ENCODE assay signal across 12 cellular contexts in the genomic region with DNA sequence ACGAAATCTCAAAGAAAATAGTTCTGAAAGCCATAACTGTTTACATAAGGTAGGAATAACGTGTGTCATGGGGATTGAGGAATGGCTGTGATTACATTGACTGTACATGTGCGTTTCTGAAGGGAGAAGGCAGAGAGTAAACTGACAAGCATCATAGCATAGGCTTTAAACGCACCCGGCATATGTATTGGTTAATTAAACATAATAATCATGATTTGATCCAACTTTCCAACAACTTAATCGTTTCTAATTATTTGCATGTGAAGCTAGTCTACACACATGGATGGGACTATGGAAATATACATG. TPM values are rescaled to one million over a fixed set of nuclear protein-coding genes. Genes with fewer than 3 reads are reported as not detected.
DNase-seq lines count a peak whose midpoint lies in the region; ATAC-seq and TF ChIP-seq lines count a peak whose summit lies in the region.
"Had no signal": no experiment of that assay in that cellular context is flagged by ENCODE, and none has a peak within 500 bp of the region (broad histone marks: within the 10 kb centered on the region; RNA-seq: fewer than 3 reads in every experiment).

No MANE protein-coding gene starts in this region.

- no peak overlapping the region for H3K27ac ChIP-seq in left ventricle myocardium inferior (replicated peaks)
- H3K27ac ChIP-seq in right atrium auricular region, result no peak overlapping the region
- H3K27ac ChIP-seq in adrenal gland, result peak overlapping the region in 3 of 5 donors; percentile 32 to 78 (median 58)
- H3K27ac ChIP-seq: A549 had no signal

- no peaks in the 10 kb centered on the region for H3K36me3 Mint-ChIP-seq in mesothelial cell of epicardium
- H3K36me3 Mint-ChIP-seq in type B pancreatic cell, result no peaks in the 10 kb centered on the region

- WGBS in adrenal gland, 4 donors, result 29 to 38% (median 35%) methylated on average over 6 of the region's 6 CpGs

- H3K4me1 ChIP-seq in left ventricle myocardium inferior (peaks cover 15% of the 10 kb centered on the region), right atrium auricular region (peaks cover 0 to 26% of the 10 kb centered on the region in 2 donors), adrenal gland (replicated peaks in 1 of 2) (peaks cover 12 to 40% of the 10 kb centered on the region in 2 donors), HAP-1 (no peaks in the 10 kb centered on the region)

- H3K9me3 ChIP-seq in left ventricle myocardium inferior (replicated peaks), result no peaks in the 10 kb centered on the region
- no peaks in the 10 kb centered on the region for H3K9me3 ChIP-seq in right atrium auricular region
- no peaks in the 10 kb centered on the region for H3K9me3 ChIP-seq in adrenal gland (replicated peaks in 1 of 3)
- H3K9me3 ChIP-seq in HAP-1, result no peaks in the 10 kb centered on the region
- H3K9me3 ChIP-seq: A549 had no signal

- H3K36me3 ChIP-seq in left ventricle myocardium inferior (no peaks in the 10 kb centered on the region), right atrium auricular region (no peaks in the 10 kb centered on the region), adrenal gland (replicated peaks in 1 of 2) (no peaks in the 10 kb centered on the region), HAP-1 (replicated peaks) (no peaks in the 10 kb centered on the region)

- peak overlapping the region; percentile 37 for H3K4me3 Mint-ChIP-seq in mesothelial cell of epicardium
- peak overlapping the region; percentile 3 for H3K4me3 Mint-ChIP-seq in type B pancreatic cell

- intact Hi-C loops in left ventricle myocardium inferior (cut with micrococcal nuclease) (loop anchor here (5.0 kb wide), 2 partner anchors 309 to 341 kb away; no protein-coding TSS in a partner anchor), adrenal gland (cut with DNase I) (loop anchor here (5.0 kb wide), 2 partner anchors 346 to 381 kb away; no protein-coding TSS in a partner anchor)

- peak overlapping the region; percentile 24 for H3K4me3 ChIP-seq in left ventricle myocardium inferior
- no peak overlapping the region for H3K4me3 ChIP-seq in right atrium auricular region
- H3K4me3 ChIP-seq in adrenal gland, result no peak overlapping the region
- no peak overlapping the region for H3K4me3 ChIP-seq in HAP-1
- H3K4me3 ChIP-seq: A549, GM12878 had no signal

- ATAC-seq in HG03045 (IDR thresholded peaks at IDR 0.05; ENCODE audit: unreplicated experiment) (no peak), HG03108 (IDR thresholded peaks at IDR 0.05; ENCODE audit: unreplicated experiment) (no peak)

- in situ Hi-C loops in HAP-1 (cut with MboI; ENCODE audit: low sequenced_read_pairs), result loop anchor here (5.0 to 25.0 kb wide), 2 partner anchors 304 to 341 kb away; no protein-coding TSS in a partner anchor

- H3K27me3 ChIP-seq in left ventricle myocardium inferior (ENCODE audit: low read depth) (peaks cover 52% of the 10 kb centered on the region), right atrium auricular region (no peaks in the 10 kb centered on the region), adrenal gland (no peaks in the 10 kb centered on the region), HAP-1 (ENCODE audit: low read depth) (peaks cover 36% of the 10 kb centered on the region)

- DNase-seq in left ventricle myocardium inferior, result no peak
- no peak for DNase-seq in right atrium auricular region (ENCODE audit: low spot score)
- no peak for DNase-seq in adrenal gland
- DNase-seq in mesothelial cell of epicardium (ENCODE audit: low spot score in 2 of 2, unreplicated experiment in 2 of 2), result no peak
- DNase-seq in type B pancreatic cell (ENCODE audit: extremely low spot score, unreplicated experiment), result no peak
- DNase-seq in HAP-1 (ENCODE audit: low spot score in 2 of 2), result no peak

- H3K9me3 Mint-ChIP-seq in mesothelial cell of epicardium (no peaks in the 10 kb centered on the region), type B pancreatic cell (no peaks in the 10 kb centered on the region)

- TF ChIP-seq POLR2A in adrenal gland (IDR thresholded peaks at IDR 0.05), result no peak

- H3K4me1 Mint-ChIP-seq in mesothelial cell of epicardium (peaks cover 26% of the 10 kb centered on the region), type B pancreatic cell (ENCODE audit: unreplicated experiment) (peaks cover 16% of the 10 kb centered on the region)

- no peak for TF ChIP-seq CTCF in left ventricle myocardium inferior (IDR thresholded peaks at IDR 0.05; ENCODE audit: borderline replicate concordance)
- peak in 1 of 2 donors; percentile 1 for TF ChIP-seq CTCF in right atrium auricular region (IDR thresholded peaks at IDR 0.05)
- TF ChIP-seq CTCF in adrenal gland (IDR thresholded peaks at IDR 0.05), result no peak
- TF ChIP-seq CTCF in mesothelial cell of epicardium (IDR thresholded peaks at IDR 0.05; ENCODE audit: unreplicated experiment), result no peak
- no peak for TF ChIP-seq CTCF in type B pancreatic cell (conservative IDR thresholded peaks at IDR 0.05)

- H3K27ac Mint-ChIP-seq in mesothelial cell of epicardium (no peak overlapping the region), type B pancreatic cell (no peak overlapping the region)

- H3K27me3 Mint-ChIP-seq in mesothelial cell of epicardium (ENCODE audit: low read depth) (peaks cover 40% of the 10 kb centered on the region), type B pancreatic cell (peaks cover 30% of the 10 kb centered on the region)

RNA-seq across cellular contexts. Expression of a gene that starts 3.3 kb away (rescaled TPM):
- total RNA-seq in left ventricle myocardium inferior (2.4 TPM), right atrium auricular region (1 to 10 TPM; 5.1 to 5.3 TPM), adrenal gland (10 to 100 TPM in 7 of 8 donors, 1 to 10 TPM in 1; 4.0 to 38.0 (median 17.3) TPM), mesothelial cell of epicardium (14.8 to 17.4 TPM (median 17.3 TPM) in 3 replicates), type B pancreatic cell (ENCODE audit: low replicate concordance) (4.8 and 7.4 TPM in 2 replicates)
- polyA plus RNA-seq in adrenal gland, result 10 to 100 TPM in 1 of 3 donors, 1 to 10 TPM in 2; 3.5 to 10.9 (median 6.2) TPM
- total RNA-seq: HT-29, NCI-H460 had no signal
- polyA plus RNA-seq: A549 had no signal

Comparison
In these comparisons a context has a peak if more than half of its experiments do, and no peak if none do; other contexts are left out.
1. H3K27ac ChIP-seq: peak in adrenal gland (3 of 5); none in left ventricle myocardium inferior (single experiment) and right atrium auricular region (0 of 2).